Comparison of ENCODE assay signal across 8 cellular contexts in genomic region chr19:35745328-35746086, GRCh38. TPM values are rescaled to one million over a fixed set of nuclear protein-coding genes. Genes with fewer than 3 reads are reported as not detected.
DNase-seq lines count a peak whose midpoint lies in the region; ATAC-seq and TF ChIP-seq lines count a peak whose summit lies in the region.

PSENEN (plus strand) TSS chr19:35745651; CDS start chr19:35745931, 280 bp downstream.
U2AF1L4 (minus strand) TSS chr19:35745418; CDS start chr19:35745391, 27 bp downstream.

- peak within 1 kb of the TSS; percentile 92 for H3K4me2 ChIP-seq in SU-DHL-6 (ENCODE audit: low read depth, low read length, poor library complexity, severe bottlenecking)

- peaks cover 36% of the 10 kb centered on the region for H3K36me3 Mint-ChIP-seq in activated naive CD8-positive, alpha-beta T cell treated with anti-CD3 and anti-CD28 coated beads for 36 hours
- H3K36me3 Mint-ChIP-seq in glutamatergic neuron (ENCODE audit: unreplicated experiment) = no peaks in the 10 kb centered on the region

- TF ChIP-seq CTCF in SU-DHL-6 (IDR thresholded peaks at IDR 0.05; ENCODE audit: insufficient read depth, low read length, poor library complexity, severe bottlenecking) = no peak
- no peak for TF ChIP-seq CTCF in glutamatergic neuron (IDR thresholded peaks at IDR 0.05; ENCODE audit: partially characterized antibody, unreplicated experiment)
- TF ChIP-seq CTCF in omental fat pad (IDR thresholded peaks at IDR 0.05) = no peak

- peaks cover 52% of the 10 kb centered on the region for H3K4me1 Mint-ChIP-seq in activated naive CD8-positive, alpha-beta T cell treated with anti-CD3 and anti-CD28 coated beads for 36 hours
- H3K4me1 Mint-ChIP-seq in glutamatergic neuron (ENCODE audit: low read depth, unreplicated experiment) = peaks cover 10% of the 10 kb centered on the region

- H3K36me3 ChIP-seq in SU-DHL-6 (ENCODE audit: low read length) = no peaks in the 10 kb centered on the region

- H4K20me1 ChIP-seq in SU-DHL-6 (ENCODE audit: low read depth, low read length) = no peaks in the 10 kb centered on the region

- no peaks in the 10 kb centered on the region for H3K9me3 Mint-ChIP-seq in activated naive CD8-positive, alpha-beta T cell treated with anti-CD3 and anti-CD28 coated beads for 36 hours
- peaks cover 12% of the 10 kb centered on the region for H3K9me3 Mint-ChIP-seq in glutamatergic neuron (ENCODE audit: unreplicated experiment)

- H3F3A ChIP-seq in SU-DHL-6 (ENCODE audit: insufficient read depth) = peaks cover 14% of the 10 kb centered on the region

- peak within 1 kb of the TSS; percentile 85 for H3K4me3 Mint-ChIP-seq in activated naive CD8-positive, alpha-beta T cell treated with anti-CD3 and anti-CD28 coated beads for 36 hours
- H3K4me3 Mint-ChIP-seq in glutamatergic neuron (ENCODE audit: unreplicated experiment) = peak within 1 kb of the TSS; percentile 98

- H3K9me3 ChIP-seq in SU-DHL-6 (ENCODE audit: insufficient read depth, low read length) = no peaks in the 10 kb centered on the region

- DNase-seq in NCI-H1417 (lab: John Stamatoyannopoulos, UW) (peak; percentile 97 to 100 (median 99)), glutamatergic neuron (peak; percentile 94), omental fat pad (ENCODE audit: low spot score) (peak; percentile 70)
- DNase-seq in activated naive CD8-positive, alpha-beta T cell treated with anti-CD3 and anti-CD28 coated beads for 36 hours = peak; percentile 97

- ATAC-seq in HG02678 (IDR thresholded peaks at IDR 0.05; ENCODE audit: unreplicated experiment) (peak; percentile 39), omental fat pad (ENCODE audit: low FRiP score) (peak; percentile 79)

- H3K27me3 ChIP-seq in SU-DHL-6 (ENCODE audit: low read length) = no peaks in the 10 kb centered on the region

- H3K4me3 ChIP-seq in GM08714 (ENCODE audit: low read length) = peak within 1 kb of the TSS; percentile 91
- peak within 1 kb of the TSS; percentile 76 for H3K4me3 ChIP-seq in SU-DHL-6 (ENCODE audit: insufficient read depth, low read length, poor library complexity, severe bottlenecking)

- peak within 1 kb of the TSS; percentile 75 for H3K9ac ChIP-seq in SU-DHL-6 (ENCODE audit: low read length)

- H3K27me3 Mint-ChIP-seq in activated naive CD8-positive, alpha-beta T cell treated with anti-CD3 and anti-CD28 coated beads for 36 hours = no peaks in the 10 kb centered on the region
- H3K27me3 Mint-ChIP-seq in glutamatergic neuron (ENCODE audit: unreplicated experiment) = peaks cover 5% of the 10 kb centered on the region

- no peaks in the 10 kb centered on the region for H3K9me2 ChIP-seq in SU-DHL-6 (replicated peaks; ENCODE audit: insufficient read depth, low read length)

- H3K79me2 ChIP-seq in SU-DHL-6 (ENCODE audit: insufficient read depth, low read length) = peaks cover 11% of the 10 kb centered on the region

- H3K27ac Mint-ChIP-seq in activated naive CD8-positive, alpha-beta T cell treated with anti-CD3 and anti-CD28 coated beads for 36 hours = peak within 1 kb of the TSS; percentile 99
- H3K27ac Mint-ChIP-seq in glutamatergic neuron (ENCODE audit: unreplicated experiment) = peak within 1 kb of the TSS; percentile 96

- peak within 1 kb of the TSS; percentile 86 for H3K27ac ChIP-seq in SU-DHL-6 (ENCODE audit: low read depth, low read length)
- peak within 1 kb of the TSS; percentile 99 for H3K27ac ChIP-seq in temporal lobe (ENCODE audit: low read depth, low read length)

- peak within 1 kb of the TSS; percentile 49 for H2AFZ ChIP-seq in SU-DHL-6 (ENCODE audit: low read depth, low read length, severe bottlenecking)

RNA-seq across cellular contexts. Expression of gene PSENEN, which starts in this region (rescaled TPM):
- 10 to 100 TPM; 38.5 to 41.6 TPM for total RNA-seq in activated naive CD8-positive, alpha-beta T cell treated with anti-CD3 and anti-CD28 coated beads for 36 hours
- 109 TPM for total RNA-seq in glutamatergic neuron (ENCODE audit: unreplicated experiment)
- 10 to 100 TPM; 28.1 to 58.6 (median 37.9) TPM for total RNA-seq in omental fat pad
- total RNA-seq in temporal lobe = 9.8 TPM

RNA-seq across cellular contexts. Expression of gene U2AF1L4, which starts in this region (rescaled TPM):
- 10 to 100 TPM; 42.3 to 43.9 TPM for total RNA-seq in activated naive CD8-positive, alpha-beta T cell treated with anti-CD3 and anti-CD28 coated beads for 36 hours
- total RNA-seq in glutamatergic neuron (ENCODE audit: unreplicated experiment) (24.3 TPM), omental fat pad (10 to 100 TPM; 18.4 to 23.8 (median 22.9) TPM), temporal lobe (3.4 TPM)

Comparison
In these comparisons a context has a peak if more than half of its experiments do, and no peak if none do; other contexts are left out.
1. Peak in every context shown above with its lines: DNase-seq, ATAC-seq, H3K4me3 ChIP-seq and H3K27ac ChIP-seq.